ENCODE assay signal across 7 cellular contexts in genomic region chr18:23077493-23078256, GRCh38. TPM values are rescaled to one million over a fixed set of nuclear protein-coding genes. Genes with fewer than 3 reads are reported as not detected.
DNase-seq lines count a peak whose midpoint lies in the region; ATAC-seq, FAIRE-seq and TF ChIP-seq lines count a peak whose summit lies in the region.

No MANE protein-coding gene starts in this region.

- peak overlapping the region in 2 of 9 donors; percentile 33 to 76 for H3K27ac Mint-ChIP-seq in naive thymus-derived CD4-positive, alpha-beta T cell

- H4K20me1 ChIP-seq in GM12878 (ENCODE audit: control insufficient read depth, insufficient read depth), result no peaks in the 10 kb centered on the region

- H3K9ac ChIP-seq in GM12878 (ENCODE audit: control insufficient read depth, insufficient read depth, low read length), result no peak overlapping the region

- no TSS peak for BruUV-seq in GM12878 (replicated peaks; lab: Mats Ljungman, UMichigan)

- in situ Hi-C loops in GM12878 (cut with MboI), result no loop called here

- no peak for FAIRE-seq in GM12878 (lab: Jason Lieb, UNC)

- H2AFZ ChIP-seq in GM12878 (ENCODE audit: control insufficient read depth, low read depth, low read length), result peak overlapping the region; percentile 49; the same call in 1 of the 2 replicates

- 63% methylated on average over 6 of the region's 6 CpGs for WGBS in GM12878 (ENCODE audit: insufficient coverage, insufficient replicate concordance, low lambda C conversion rate, missing lambda C conversion rate)

- TF ChIP-seq CTCF in LNCaP clone FGC (IDR thresholded peaks at IDR 0.05; ENCODE audit: control insufficient read depth, extremely low read depth, insufficient read depth) (peak; percentile 38), GM12878 (IDR thresholded peaks at IDR 0.05 in 2 of 3, conservative IDR thresholded peaks at IDR 0.05 in 1 of 3; ENCODE audit: control insufficient read depth in 2 of 3, extremely low read depth in 1 of 3, insufficient read depth in 1 of 3, low read depth in 3 of 3, low read length in 3 of 3) (peak; percentile 10 to 22 (median 16); a peak in 2 of 6 replicates)

- intact Hi-C loops in GM12878 (cut with micrococcal nuclease; ENCODE audit: unreplicated experiment), result no loop called here
- intact Hi-C loops in naive thymus-derived CD4-positive, alpha-beta T cell (cut with micrococcal nuclease), result loop anchor here (1.0 to 10.0 kb wide), 3 partner anchors 281 to 1463 kb away; partner anchors contain the start of gene SNRPD1 (in 1 of the 2)

- H3K27me3 ChIP-seq in GM12878 (replicated peaks in 1 of 2; ENCODE audit: control insufficient read depth in 2 of 2, insufficient read depth in 2 of 2, low read length in 1 of 2), result no peaks in the 10 kb centered on the region
- no peaks in the 10 kb centered on the region for H3K27me3 ChIP-seq in naive thymus-derived CD4-positive, alpha-beta T cell (ENCODE audit: control insufficient read depth in 2 of 2, insufficient read depth in 2 of 2, low read length in 2 of 2)

- no peak for TF ChIP-seq EP300 in GM12878 (IDR thresholded peaks at IDR 0.05; ENCODE audit: borderline replicate concordance in 1 of 2, control insufficient read depth in 1 of 2, low read depth in 2 of 2, low read length in 2 of 2)

- no peak for TF ChIP-seq POLR2A in GM12878 (IDR thresholded peaks at IDR 0.05; ENCODE audit: low read depth, low read length)

- POLR2A ChIA-PET in GM12878 (lab: Charles Lee), result no interaction called here
- POLR2A ChIA-PET in naive thymus-derived CD4-positive, alpha-beta T cell (lab: Charles Lee), result no interaction called here

- TF ChIP-seq RAD21 in GM12878 (IDR thresholded peaks at IDR 0.05; ENCODE audit: insufficient read depth, low read depth, low read length), result peak; percentile 27; the same call in 1 of the 2 replicates

- no peaks in the 10 kb centered on the region for H3K9me3 Mint-ChIP-seq in naive thymus-derived CD4-positive, alpha-beta T cell

- H3K36me3 Mint-ChIP-seq in naive thymus-derived CD4-positive, alpha-beta T cell, result no peaks in the 10 kb centered on the region

- peak overlapping the region; percentile 19; the same call in 1 of the 2 replicates for H3K4me2 ChIP-seq in GM12878 (ENCODE audit: control insufficient read depth, insufficient read depth)

- peak; percentile 63 for ATAC-seq in GM12878
- ATAC-seq in naive thymus-derived CD4-positive, alpha-beta T cell, result no peak
- no peak for ATAC-seq in GM18861 (IDR thresholded peaks at IDR 0.05; ENCODE audit: unreplicated experiment)

- peak overlapping the region in 6 of 10 donors; percentile 17 to 75 (median 32) for H3K4me3 Mint-ChIP-seq in naive thymus-derived CD4-positive, alpha-beta T cell

- H3K27me3 Mint-ChIP-seq in naive thymus-derived CD4-positive, alpha-beta T cell, result no peaks in the 10 kb centered on the region

- no peak overlapping the region for H3K4me3 ChIP-seq in LNCaP clone FGC (ENCODE audit: low read depth, low read length)
- no peak overlapping the region for H3K4me3 ChIP-seq in GM12878
- H3K4me3 ChIP-seq in naive thymus-derived CD4-positive, alpha-beta T cell (ENCODE audit: low read length), result no peak overlapping the region

- no peaks in the 10 kb centered on the region for H3K36me3 ChIP-seq in GM12878 (ENCODE audit: control insufficient read depth in 2 of 2, insufficient read depth in 2 of 2, low read length in 1 of 2)
- no peaks in the 10 kb centered on the region for H3K36me3 ChIP-seq in naive thymus-derived CD4-positive, alpha-beta T cell (ENCODE audit: control insufficient read depth in 2 of 3, insufficient read depth in 3 of 3, low read length in 3 of 3)

- no peaks in the 10 kb centered on the region for H3K79me2 ChIP-seq in GM12878 (ENCODE audit: control insufficient read depth, insufficient read depth, low read length)

- CTCF ChIA-PET in GM12878 (lab: Yijun Ruan, JAX), result interaction anchor here (0.7 to 1.5 kb wide), 6 partner anchors 9 to 334 kb away, joined by 3 to 7 read pairs (median 3); no protein-coding TSS in a partner anchor
- CTCF ChIA-PET in naive thymus-derived CD4-positive, alpha-beta T cell (lab: Charles Lee), result interaction anchor here (1.2 kb wide), 1 partner anchor 302 kb away, joined by 3 read pairs; no protein-coding TSS in a partner anchor

- H3K4me1 ChIP-seq in GM12878 (ENCODE audit: control insufficient read depth, insufficient read depth, low read length), result peaks cover 15% of the 10 kb centered on the region
- H3K4me1 ChIP-seq in naive thymus-derived CD4-positive, alpha-beta T cell (ENCODE audit: control insufficient read depth in 2 of 2, insufficient read depth in 2 of 2, low read length in 2 of 2), result peaks cover 5 to 18% of the 10 kb centered on the region in 2 donors

- no peak overlapping the region for H3K27ac ChIP-seq in GM12878 (ENCODE audit: control insufficient read depth, insufficient read depth)
- no peak overlapping the region for H3K27ac ChIP-seq in naive thymus-derived CD4-positive, alpha-beta T cell (ENCODE audit: low read depth, low read length)

- DNase-seq in Daoy (ENCODE audit: low read depth), result peak; percentile 14
- no peak for DNase-seq in LNCaP clone FGC (ENCODE audit: low read depth)
- no peak for DNase-seq in GM12878 (ENCODE audit: low read depth, low spot score)
- peak in 1 of 9 donors; percentile 16 for DNase-seq in naive thymus-derived CD4-positive, alpha-beta T cell
- DNase-seq in COLO668 (lab: John Stamatoyannopoulos, UW; ENCODE audit: unreplicated experiment), result no peak
- no peak for DNase-seq in activated gamma-delta T cell treated with Interleukin-2 at 50 U/mL for 16 hours

- SMC1A ChIA-PET in GM12878 (lab: Charles Lee; ENCODE audit: uncharacterized antibody, unreplicated experiment), result interaction anchor here (1.0 to 2.1 kb wide), 4 partner anchors 14 to 334 kb away, joined by 3 to 7 read pairs (median 4); no protein-coding TSS in a partner anchor

- peaks cover 18 to 52% (median 42%) of the 10 kb centered on the region in 7 donors for H3K4me1 Mint-ChIP-seq in naive thymus-derived CD4-positive, alpha-beta T cell

- RAD21 ChIA-PET in GM12878 (lab: Charles Lee; ENCODE audit: unreplicated experiment), result interaction anchor here (1.0 kb wide), 1 partner anchor 334 kb away, joined by 3 read pairs; no protein-coding TSS in a partner anchor

- no peaks in the 10 kb centered on the region for H3K9me3 ChIP-seq in GM12878 (replicated peaks; ENCODE audit: control insufficient read depth, insufficient read depth, low read length)
- H3K9me3 ChIP-seq in naive thymus-derived CD4-positive, alpha-beta T cell (ENCODE audit: control insufficient read depth in 2 of 3, low read length in 3 of 3), result no peaks in the 10 kb centered on the region

TF ChIP-seq in GM12878, 131 proteins besides CTCF, POLR2A, EP300 and RAD21 (continues in another document):
- TF ChIP-seq FOXK2 (IDR thresholded peaks at IDR 0.05), result no peak
- TF ChIP-seq SUPT20H (IDR thresholded peaks at IDR 0.05; ENCODE audit: borderline replicate concordance, control insufficient read depth, low read depth, low read length), result no peak
- no peak for TF ChIP-seq PKNOX1 (IDR thresholded peaks at IDR 0.05)

RNA-seq across cellular contexts. Expression of gene CABLES1, which starts 57.6 kb away (rescaled TPM):
- 6.2 and 7.8 TPM in 2 replicates for total RNA-seq in Daoy (2014; rRNA removed; shearing (Covaris generic))
- 89.9 and 109 TPM in 2 replicates for total RNA-seq in GM12878 (2013; cell fraction: nucleolus; rRNA removed)
- 11.5 and 14.4 TPM in 2 replicates for total RNA-seq in GM12878 (2014; rRNA removed)
- 6.8 and 8.5 TPM in 2 replicates for total RNA-seq in GM12878 (2014; rRNA removed; fragmentation: Illumina TruSeq; extraction: Trizol)
- total RNA-seq in GM12878 (2021), result 14.5 and 15.6 TPM in 2 replicates
- polyA plus RNA-seq in GM12878 (2011; ENCODE audit: low read depth), result 16.6 TPM
- polyA plus RNA-seq in GM12878 (2011; rRNA removed), result 24.3 and 27.2 TPM in 2 replicates
- polyA plus RNA-seq in GM12878 (2011; cell fraction: cytosol; rRNA removed), result 20.0 and 24.5 TPM in 2 replicates
- 34.6 and 38.3 TPM in 2 replicates for polyA plus RNA-seq in GM12878 (2011; cell fraction: nucleus; rRNA removed)
- polyA plus RNA-seq in GM12878 (2012), result 21.2 and 25.6 TPM in 2 replicates
- polyA plus RNA-seq in GM12878 (2014; fragmentation: Illumina TruSeq; extraction: Trizol), result 9.4 and 13.3 TPM in 2 replicates
- polyA plus RNA-seq in GM12878 (2014; fragmentation: Nextera tagmentation; extraction: Ambion mirVana), result 1 to 10 TPM; 2.9 to 6.6 TPM
- 8.0 and 8.8 TPM in 2 replicates for polyA plus RNA-seq in GM12878 (2014; rRNA removed)
- polyA plus RNA-seq in GM12878 (2016; fragmentation: Nextera tagmentation; extraction: Ambion mirVana), result 1 to 10 TPM; 3.4 to 4.9 TPM
- 31.6 and 32.4 TPM in 2 replicates for polyA minus RNA-seq in GM12878 (2011; rRNA and poly(A)+ RNA removed)
- 11.0 and 14.5 TPM in 2 replicates for polyA minus RNA-seq in GM12878 (2011; cell fraction: cytosol; rRNA and poly(A)+ RNA removed)
- polyA minus RNA-seq in GM12878 (2011; cell fraction: nucleus; rRNA and poly(A)+ RNA removed), result 29.9 and 39.4 TPM in 2 replicates
- total RNA-seq in naive thymus-derived CD4-positive, alpha-beta T cell, result 1 to 10 TPM in 1 of 5 experiments, under 1 TPM in 3, not detected in 1; 0.11 to 5.7 (median 0.58) TPM
- polyA plus RNA-seq in naive thymus-derived CD4-positive, alpha-beta T cell, result not detected
